In the genomic region with DNA sequence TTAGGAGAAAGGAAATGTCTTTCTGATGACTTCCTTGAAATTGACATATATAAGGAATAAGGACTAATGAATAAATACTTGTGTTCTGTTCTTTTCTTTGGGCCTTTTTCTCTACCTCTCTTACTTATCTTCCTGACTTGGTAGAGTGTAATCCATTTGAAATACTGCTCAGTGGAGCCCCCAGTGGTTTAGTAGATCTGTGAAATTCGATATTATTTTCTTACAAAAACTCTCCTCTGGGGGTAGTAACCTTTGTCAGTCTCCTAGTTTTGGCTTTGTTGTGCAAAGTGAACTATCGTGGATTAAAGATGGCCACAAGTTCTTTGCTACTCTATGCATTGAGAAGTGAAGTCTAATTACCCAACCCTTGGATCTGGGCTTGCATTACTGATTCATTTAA, we compare ENCODE assay signal across 16 cellular contexts. TPM values are rescaled to one million over a fixed set of nuclear protein-coding genes. Genes with fewer than 3 reads are reported as not detected.
A peak's percentile ranks its signal among the peaks of the same experiment; 100 is the strongest.
DNase-seq lines count a peak whose midpoint lies in the region; ATAC-seq and TF ChIP-seq lines count a peak whose summit lies in the region.
"Had no signal": no experiment of that assay in that cellular context is flagged by ENCODE, and none has a peak within 500 bp of the region (broad histone marks: within the 10 kb centered on the region; RNA-seq: fewer than 3 reads in every experiment).

No MANE protein-coding gene starts in this region.

- H3K27me3 ChIP-seq in GM23338 (ENCODE audit: insufficient read depth) = no peaks in the 10 kb centered on the region
- H3K27me3 ChIP-seq: stomach, uterus had no signal

- H3K4me1 Mint-ChIP-seq in CD14-positive monocyte (peaks cover 30% of the 10 kb centered on the region), GM23338 (no peaks in the 10 kb centered on the region)

- H3K9me3 Mint-ChIP-seq in CD14-positive monocyte (peaks cover 0 to 9% (median 5%) of the 10 kb centered on the region in 7 donors), GM23338 (0 out of 3 replicates have a peak, but pooled peaks cover 4% of the 10 kb centered on the region)

- H3K36me3 Mint-ChIP-seq in CD14-positive monocyte (no peaks in the 10 kb centered on the region), GM23338 (ENCODE audit: low read depth) (no peaks in the 10 kb centered on the region)

- H3K27me3 Mint-ChIP-seq in CD14-positive monocyte (ENCODE audit: low read depth in 3 of 3) = no peaks in the 10 kb centered on the region
- no peaks in the 10 kb centered on the region for H3K27me3 Mint-ChIP-seq in GM23338 (ENCODE audit: insufficient read depth, low read depth, poor library complexity)
- H3K27me3 Mint-ChIP-seq: CD8-positive, alpha-beta memory T cell had no signal

- no peak overlapping the region for H3K4me3 ChIP-seq in GM23338
- H3K4me3 ChIP-seq: stomach, uterus had no signal

- intact Hi-C loops in CD14-positive monocyte (cut with micrococcal nuclease) = no loop called here

- no peak for DNase-seq in CD14-positive monocyte (ENCODE audit: low spot score)
- peak; percentile 79 for DNase-seq in GM23338 (ENCODE audit: low spot score)
- peak; percentile 73 for DNase-seq in OCI-M1 (lab: John Stamatoyannopoulos, UW)
- DNase-seq in iPS DF 4.7 (ENCODE audit: extremely low read depth, low spot score) = peak; percentile 33
- no peak for DNase-seq in mucosa of gallbladder (ENCODE audit: low spot score)
- DNase-seq: activated gamma-delta T cell; aorta; CD8-positive, alpha-beta memory T cell; left cardiac atrium; NCI-H1436 treated with DMSO at 0.1 percent for 48 hours; NCI-H226; stomach; uterus had no signal

- H3K27ac Mint-ChIP-seq in CD14-positive monocyte (no peak overlapping the region), GM23338 (no peak overlapping the region)
- H3K27ac Mint-ChIP-seq: CD8-positive, alpha-beta memory T cell had no signal

- H3K4me2 ChIP-seq in GM23338 = no peak overlapping the region

- no peaks in the 10 kb centered on the region for H4K20me1 ChIP-seq in GM23338 (replicated peaks; ENCODE audit: insufficient read depth)

- TF ChIP-seq CTCF in CD14-positive monocyte (IDR thresholded peaks at IDR 0.05) = peak; percentile 34
- TF ChIP-seq CTCF in GM23338 (conservative IDR thresholded peaks at IDR 0.05; ENCODE audit: low read depth in 2 of 2) = peak; percentile 31 to 61

- no peaks in the 10 kb centered on the region for H3K36me3 ChIP-seq in GM23338 (ENCODE audit: insufficient read depth)
- H3K36me3 ChIP-seq: stomach, uterus had no signal

- H3K4me3 Mint-ChIP-seq in CD14-positive monocyte (no peak overlapping the region), GM23338 (no peak overlapping the region)
- H3K4me3 Mint-ChIP-seq: CD8-positive, alpha-beta memory T cell had no signal

- H3K27ac ChIP-seq in GM23338 (ENCODE audit: low read depth) = no peak overlapping the region
- H3K27ac ChIP-seq: stomach, uterus, VCaP had no signal

- no peak overlapping the region for H2AFZ ChIP-seq in GM23338

- H3K79me2 ChIP-seq in GM23338 (replicated peaks; ENCODE audit: insufficient read depth) = no peaks in the 10 kb centered on the region

- no peaks in the 10 kb centered on the region for H3K4me1 ChIP-seq in GM23338 (ENCODE audit: insufficient read depth)
- H3K4me1 ChIP-seq: stomach, uterus had no signal

- no peaks in the 10 kb centered on the region for H3F3A ChIP-seq in GM23338 (replicated peaks; ENCODE audit: low read depth)

- ATAC-seq in GM23338 (peak; percentile 41), GM21723 (IDR thresholded peaks at IDR 0.05; ENCODE audit: unreplicated experiment) (no peak), HG02981 (IDR thresholded peaks at IDR 0.05; ENCODE audit: unreplicated experiment) (no peak)
- ATAC-seq: left cardiac atrium had no signal

- peaks cover 11% of the 10 kb centered on the region for H3K9me2 ChIP-seq in GM23338 (ENCODE audit: insufficient read depth)

TF ChIP-seq in GM23338, 12 proteins besides CTCF, POLR2A, EP300 and RAD21:
- no peak for TF ChIP-seq JUNB (IDR thresholded peaks at IDR 0.05; ENCODE audit: unreplicated experiment)
- TF ChIP-seq STAT1 (IDR thresholded peaks at IDR 0.05; ENCODE audit: unreplicated experiment) = no peak
- TF ChIP-seq, protein P1, sequence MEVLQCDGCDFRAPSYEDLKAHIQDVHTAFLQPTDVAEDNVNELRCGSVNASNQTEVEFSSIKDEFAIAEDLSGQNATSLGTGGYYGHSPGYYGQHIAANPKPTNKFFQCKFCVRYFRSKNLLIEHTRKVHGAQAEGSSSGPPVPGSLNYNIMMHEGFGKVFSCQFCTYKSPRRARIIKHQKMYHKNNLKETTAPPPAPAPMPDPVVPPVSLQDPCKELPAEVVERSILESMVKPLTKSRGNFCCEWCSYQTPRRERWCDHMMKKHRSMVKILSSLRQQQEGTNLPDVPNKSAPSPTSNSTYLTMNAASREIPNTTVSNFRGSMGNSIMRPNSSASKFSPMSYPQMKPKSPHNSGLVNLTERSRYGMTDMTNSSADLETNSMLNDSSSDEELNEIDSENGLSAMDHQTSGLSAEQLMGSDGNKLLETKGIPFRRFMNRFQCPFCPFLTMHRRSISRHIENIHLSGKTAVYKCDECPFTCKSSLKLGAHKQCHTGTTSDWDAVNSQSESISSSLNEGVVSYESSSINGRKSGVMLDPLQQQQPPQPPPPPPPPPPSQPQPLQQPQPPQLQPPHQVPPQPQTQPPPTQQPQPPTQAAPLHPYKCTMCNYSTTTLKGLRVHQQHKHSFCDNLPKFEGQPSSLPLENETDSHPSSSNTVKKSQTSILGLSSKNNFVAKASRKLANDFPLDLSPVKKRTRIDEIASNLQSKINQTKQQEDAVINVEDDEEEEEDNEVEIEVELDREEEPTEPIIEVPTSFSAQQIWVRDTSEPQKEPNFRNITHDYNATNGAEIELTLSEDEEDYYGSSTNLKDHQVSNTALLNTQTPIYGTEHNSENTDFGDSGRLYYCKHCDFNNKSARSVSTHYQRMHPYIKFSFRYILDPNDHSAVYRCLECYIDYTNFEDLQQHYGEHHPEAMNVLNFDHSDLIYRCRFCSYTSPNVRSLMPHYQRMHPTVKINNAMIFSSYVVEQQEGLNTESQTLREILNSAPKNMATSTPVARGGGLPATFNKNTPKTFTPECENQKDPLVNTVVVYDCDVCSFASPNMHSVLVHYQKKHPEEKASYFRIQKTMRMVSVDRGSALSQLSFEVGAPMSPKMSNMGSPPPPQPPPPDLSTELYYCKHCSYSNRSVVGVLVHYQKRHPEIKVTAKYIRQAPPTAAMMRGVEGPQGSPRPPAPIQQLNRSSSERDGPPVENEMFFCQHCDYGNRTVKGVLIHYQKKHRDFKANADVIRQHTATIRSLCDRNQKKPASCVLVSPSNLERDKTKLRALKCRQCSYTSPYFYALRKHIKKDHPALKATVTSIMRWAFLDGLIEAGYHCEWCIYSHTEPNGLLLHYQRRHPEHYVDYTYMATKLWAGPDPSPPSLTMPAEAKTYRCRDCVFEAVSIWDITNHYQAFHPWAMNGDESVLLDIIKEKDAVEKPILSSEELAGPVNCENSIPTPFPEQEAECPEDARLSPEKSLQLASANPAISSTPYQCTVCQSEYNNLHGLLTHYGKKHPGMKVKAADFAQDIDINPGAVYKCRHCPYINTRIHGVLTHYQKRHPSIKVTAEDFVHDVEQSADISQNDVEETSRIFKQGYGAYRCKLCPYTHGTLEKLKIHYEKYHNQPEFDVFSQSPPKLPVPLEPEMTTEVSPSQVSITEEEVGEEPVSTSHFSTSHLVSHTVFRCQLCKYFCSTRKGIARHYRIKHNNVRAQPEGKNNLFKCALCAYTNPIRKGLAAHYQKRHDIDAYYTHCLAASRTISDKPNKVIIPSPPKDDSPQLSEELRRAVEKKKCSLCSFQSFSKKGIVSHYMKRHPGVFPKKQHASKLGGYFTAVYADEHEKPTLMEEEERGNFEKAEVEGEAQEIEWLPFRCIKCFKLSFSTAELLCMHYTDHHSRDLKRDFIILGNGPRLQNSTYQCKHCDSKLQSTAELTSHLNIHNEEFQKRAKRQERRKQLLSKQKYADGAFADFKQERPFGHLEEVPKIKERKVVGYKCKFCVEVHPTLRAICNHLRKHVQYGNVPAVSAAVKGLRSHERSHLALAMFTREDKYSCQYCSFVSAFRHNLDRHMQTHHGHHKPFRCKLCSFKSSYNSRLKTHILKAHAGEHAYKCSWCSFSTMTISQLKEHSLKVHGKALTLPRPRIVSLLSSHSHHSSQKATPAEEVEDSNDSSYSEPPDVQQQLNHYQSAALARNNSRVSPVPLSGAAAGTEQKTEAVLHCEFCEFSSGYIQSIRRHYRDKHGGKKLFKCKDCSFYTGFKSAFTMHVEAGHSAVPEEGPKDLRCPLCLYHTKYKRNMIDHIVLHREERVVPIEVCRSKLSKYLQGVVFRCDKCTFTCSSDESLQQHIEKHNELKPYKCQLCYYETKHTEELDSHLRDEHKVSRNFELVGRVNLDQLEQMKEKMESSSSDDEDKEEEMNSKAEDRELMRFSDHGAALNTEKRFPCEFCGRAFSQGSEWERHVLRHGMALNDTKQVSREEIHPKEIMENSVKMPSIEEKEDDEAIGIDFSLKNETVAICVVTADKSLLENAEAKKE (CRISPR knock-in tag; IDR thresholded peaks at IDR 0.05) = no peak
- TF ChIP-seq ZNF331 (CRISPR knock-in tag; IDR thresholded peaks at IDR 0.05; ENCODE audit: low read depth) = no peak
- no peak for TF ChIP-seq CREB1 (CRISPR knock-in tag; IDR thresholded peaks at IDR 0.05; ENCODE audit: low read depth)

RNA-seq across cellular contexts. Expression of gene DUSP10, which starts 48.8 kb away (rescaled TPM):
- polyA plus RNA-seq in CD14-positive monocyte (10 to 100 TPM; 10.4 to 12.7 TPM), GM23338 (2016; fragmentation: Nextera tagmentation; extraction: Ambion mirVana) (1.1 and 1.6 TPM in 2 replicates)
- 1.0 and 1.5 TPM in 2 replicates for total RNA-seq in GM23338 (2014; rRNA removed; shearing (Covaris generic))
- 9.2 TPM for total RNA-seq in mucosa of gallbladder

Comparison
In these comparisons a context has a peak if more than half of its experiments do, and no peak if none do; other contexts are left out.
1. DNase-seq: peak in GM23338 (single experiment), OCI-M1 (single experiment) and iPS DF 4.7 (single experiment); none in CD14-positive monocyte (single experiment) and mucosa of gallbladder (single experiment).